Comparison of ENCODE assay signal across 27 cellular contexts in genomic region chr5:122200456-122200855, GRCh38.
"Had no signal": no experiment of that assay in that cellular context is flagged by ENCODE, and none has a peak within 500 bp of the region (broad histone marks: within the 10 kb centered on the region; RNA-seq: fewer than 3 reads in every experiment).

No MANE protein-coding gene starts in this region.

- H3K79me2 ChIP-seq: hepatocyte had no signal

- ATAC-seq: foreskin keratinocyte; gastroesophageal sphincter; heart left ventricle; left lung; mucosa of descending colon; psoas muscle; right cardiac atrium; stimulated activated effector memory CD8-positive, alpha-beta T cell treated with anti-CD3 and anti-CD28 coated beads, Interleukin-12 subunit alpha, Interleukin-12 subunit beta, amount 100 ng/mL, for 72 hours; stimulated activated naive CD8-positive, alpha-beta T cell treated with anti-CD3 and anti-CD28 coated beads, Interleukin-15, Interleukin-2, amounts not matched to agents 100 U/mL and 50 U/mL, for 24 hours had no signal

- H3K36me3 ChIP-seq: esophagus muscularis mucosa, gastroesophageal sphincter, heart left ventricle, left lung, ovary, sigmoid colon, tibial artery, upper lobe of left lung had no signal

- DNase-seq: dorsolateral prefrontal cortex; effector CD8-positive, alpha-beta T cell; foreskin keratinocyte; heart left ventricle; kidney; left lung; mammary epithelial cell; mucosa of descending colon; naive B cell; nephron progenitor cell; occipital lobe; ovary; posterior cingulate gyrus; psoas muscle; right cardiac atrium; sigmoid colon; stimulated activated CD4-positive, alpha-beta T cell treated with anti-CD3 and anti-CD28 coated beads, Interleukin-2, amount 100 ng/mL, for 24 hours; stimulated activated CD4-positive, alpha-beta T cell treated with anti-CD3 and anti-CD28 coated beads, Interleukin-4, amount 100 ng/mL, for 24 hours; stimulated activated naive CD8-positive, alpha-beta T cell treated with anti-CD3 and anti-CD28 coated beads, Interleukin-15, Interleukin-2, amounts not matched to agents 100 U/mL and 50 U/mL, for 24 hours; substantia nigra; testis; tibial artery; upper lobe of left lung had no signal

- H3K4me2 ChIP-seq: hepatocyte had no signal

- H3K4me1 ChIP-seq: esophagus muscularis mucosa, foreskin keratinocyte, gastroesophageal sphincter, heart left ventricle, left lung, psoas muscle, sigmoid colon, testis, tibial artery, upper lobe of left lung had no signal

- H3K4me3 ChIP-seq: dorsolateral prefrontal cortex, esophagus muscularis mucosa, gastroesophageal sphincter, heart left ventricle, hepatocyte, left lung, mucosa of descending colon, ovary, psoas muscle, sigmoid colon, testis, tibial artery, upper lobe of left lung had no signal

- H3K27me3 ChIP-seq: esophagus muscularis mucosa, hepatocyte, left lung, ovary, sigmoid colon, testis, tibial artery, upper lobe of left lung had no signal

- H3K9me3 ChIP-seq: esophagus muscularis mucosa, gastroesophageal sphincter, heart left ventricle, left lung, mucosa of descending colon, ovary, psoas muscle, sigmoid colon, testis, tibial artery, upper lobe of left lung had no signal

- H2AFZ ChIP-seq: hepatocyte had no signal

- H3K27ac ChIP-seq: dorsolateral prefrontal cortex, esophagus muscularis mucosa, foreskin keratinocyte, gastroesophageal sphincter, heart left ventricle, hepatocyte, left lung, ovary, psoas muscle, sigmoid colon, testis, tibial artery, upper lobe of left lung had no signal
